In genomic region chr9:115143689-115144088, GRCh38 we compare ENCODE assay signal across 9 cellular contexts. TPM values are rescaled to one million over a fixed set of nuclear protein-coding genes. Genes with fewer than 3 reads are reported as not detected.
"Had no signal": no experiment of that assay in that cellular context is flagged by ENCODE, and none has a peak within 500 bp of the region (broad histone marks: within the 10 kb centered on the region; RNA-seq: fewer than 3 reads in every experiment).

No MANE protein-coding gene starts in this region.

- H3K4me1 ChIP-seq: HAP-1 had no signal

- H3K36me3 ChIP-seq: HAP-1 had no signal

- H3K9me3 ChIP-seq: HAP-1 had no signal

- H3K27ac Mint-ChIP-seq: HFFc6, IgD-negative memory B cell had no signal

- H3K27ac ChIP-seq: GM23248, HL-60 had no signal

- H2AFZ ChIP-seq: GM23248 had no signal

- H3K4me1 Mint-ChIP-seq: IgD-negative memory B cell had no signal

- DNase-seq: GM23248, GOT3, H7, HFFc6, KG1 had no signal

- H3K9ac ChIP-seq: GM23248 had no signal

- H3K36me3 Mint-ChIP-seq: IgD-negative memory B cell had no signal

- ATAC-seq: HCT116 had no signal

- H3K9me3 Mint-ChIP-seq: IgD-negative memory B cell had no signal

- H3K4me3 ChIP-seq: GM23248, HAP-1 had no signal

- H3K4me3 Mint-ChIP-seq: HFFc6, IgD-negative memory B cell had no signal

RNA-seq across cellular contexts. Expression of gene TNC, which starts 25.7 kb away (rescaled TPM):
- polyA plus RNA-seq: IgD-negative memory B cell had no signal
